ENCODE assay signal across 1 cellular context in genomic region chr1:43389326-43390313, GRCh38.
TF ChIP-seq lines count a peak whose summit lies in the region.

TSS of gene MED8 (minus strand) at chr1:43389800. CDS start at chr1:43389764, 36 bp downstream.
TSS of gene SZT2 (plus strand) at chr1:43389899. CDS start at chr1:43389969, 70 bp downstream.

TF ChIP-seq in HEK293, 187 proteins besides CTCF, POLR2A, EP300 and RAD21 (continued from another document and continues in another):
- 0 out of 2 replicates have a peak, but pooled peaks have one; percentile 19 for TF ChIP-seq PRDM4 (tag by site-specific recombination; IDR thresholded peaks at IDR 0.05)
- TF ChIP-seq ZSCAN23 (tag by site-specific recombination; IDR thresholded peaks at IDR 0.05), result no peak
- no peak for TF ChIP-seq ZBTB1 (tag by site-specific recombination; IDR thresholded peaks at IDR 0.05)
- TF ChIP-seq ZNF157 (tag by site-specific recombination; IDR thresholded peaks at IDR 0.05), result no peak
- TF ChIP-seq ZNF76 (tag by site-specific recombination; IDR thresholded peaks at IDR 0.05; ENCODE audit: borderline replicate concordance, low read depth), result peak; percentile 84
- no peak for TF ChIP-seq FEZF1 (tag by site-specific recombination; IDR thresholded peaks at IDR 0.05)
- TF ChIP-seq ZNF791 (tag by site-specific recombination; IDR thresholded peaks at IDR 0.05), result no peak
- TF ChIP-seq ZNF629 (tag by site-specific recombination; IDR thresholded peaks at IDR 0.05), result peak; percentile 78
- no peak for TF ChIP-seq IKZF3 (tag by site-specific recombination; IDR thresholded peaks at IDR 0.05)
- peak; percentile 97 for TF ChIP-seq SP3 (tag by site-specific recombination; IDR thresholded peaks at IDR 0.05)
- TF ChIP-seq PRDM2 (tag by site-specific recombination; IDR thresholded peaks at IDR 0.05; ENCODE audit: borderline replicate concordance), result no peak
- TF ChIP-seq ZNF548 (tag by site-specific recombination; IDR thresholded peaks at IDR 0.05), result no peak
- TF ChIP-seq ZNF837 (tag by site-specific recombination; IDR thresholded peaks at IDR 0.05), result no peak
- TF ChIP-seq SCRT1 (tag by site-specific recombination; IDR thresholded peaks at IDR 0.05; ENCODE audit: borderline replicate concordance), result peak; percentile 99
- TF ChIP-seq ZSCAN4 (tag by site-specific recombination; IDR thresholded peaks at IDR 0.05), result 0 out of 2 replicates have a peak, but pooled peaks have one; percentile 9
- TF ChIP-seq ZFP3 (tag by site-specific recombination; IDR thresholded peaks at IDR 0.05; ENCODE audit: low read depth), result no peak
- no peak for TF ChIP-seq ZNF26 (tag by site-specific recombination; IDR thresholded peaks at IDR 0.05)
- TF ChIP-seq KLF7 (tag by site-specific recombination; IDR thresholded peaks at IDR 0.05; ENCODE audit: borderline replicate concordance), result no peak
- TF ChIP-seq KLF8 (tag by site-specific recombination; IDR thresholded peaks at IDR 0.05), result peak; percentile 76; the same call in 1 of the 2 replicates
- no peak for TF ChIP-seq ZNF350 (tag by site-specific recombination; IDR thresholded peaks at IDR 0.05)
- no peak for TF ChIP-seq ZNF155 (tag by site-specific recombination; IDR thresholded peaks at IDR 0.05)
- peak; percentile 84 for TF ChIP-seq PRDM1 (tag by site-specific recombination; IDR thresholded peaks at IDR 0.05)
- TF ChIP-seq SCRT2 (tag by site-specific recombination; IDR thresholded peaks at IDR 0.05), result peak; percentile 100
- TF ChIP-seq ZFP41 (tag by site-specific recombination; IDR thresholded peaks at IDR 0.05; ENCODE audit: borderline replicate concordance), result no peak; the same call in 1 of the 2 replicates
- TF ChIP-seq ZNF830 (tag by site-specific recombination; IDR thresholded peaks at IDR 0.05; ENCODE audit: low read depth), result no peak
- TF ChIP-seq ZNF510 (tag by site-specific recombination; IDR thresholded peaks at IDR 0.05; ENCODE audit: insufficient replicate concordance), result no peak
- TF ChIP-seq ZBTB10 (tag by site-specific recombination; IDR thresholded peaks at IDR 0.05), result peak; percentile 21; the same call in 1 of the 2 replicates
- peak; percentile 69 for TF ChIP-seq ZBTB48 (tag by site-specific recombination; IDR thresholded peaks at IDR 0.05)
- peak; percentile 60 for TF ChIP-seq GLIS1 (tag by site-specific recombination; IDR thresholded peaks at IDR 0.05)
- TF ChIP-seq ZNF521 (tag by site-specific recombination; IDR thresholded peaks at IDR 0.05), result no peak
- TF ChIP-seq ZNF585B (tag by site-specific recombination; IDR thresholded peaks at IDR 0.05), result no peak
- no peak for TF ChIP-seq ZNF354C (tag by site-specific recombination; IDR thresholded peaks at IDR 0.05; ENCODE audit: borderline replicate concordance, low read depth)
- 0 out of 2 replicates have a peak, but pooled peaks have one; percentile 27 for TF ChIP-seq ZNF423 (tag by site-specific recombination; IDR thresholded peaks at IDR 0.05)
- TF ChIP-seq ZNF239 (tag by site-specific recombination; IDR thresholded peaks at IDR 0.05), result no peak
- no peak for TF ChIP-seq ZNF645 (tag by site-specific recombination; IDR thresholded peaks at IDR 0.05)
- TF ChIP-seq ZNF785 (tag by site-specific recombination; IDR thresholded peaks at IDR 0.05), result no peak
- no peak for TF ChIP-seq ZNF37A (tag by site-specific recombination; IDR thresholded peaks at IDR 0.05)
- TF ChIP-seq ZNF248 (tag by site-specific recombination; IDR thresholded peaks at IDR 0.05), result no peak
- TF ChIP-seq INSM2 (tag by site-specific recombination; IDR thresholded peaks at IDR 0.05), result no peak
- no peak for TF ChIP-seq ZNF140 (tag by site-specific recombination; IDR thresholded peaks at IDR 0.05)
- TF ChIP-seq ZNF677 (tag by site-specific recombination; IDR thresholded peaks at IDR 0.05), result no peak
- no peak for TF ChIP-seq ZBTB44 (tag by site-specific recombination; IDR thresholded peaks at IDR 0.05)
- TF ChIP-seq ZNF610 (tag by site-specific recombination; IDR thresholded peaks at IDR 0.05; ENCODE audit: borderline replicate concordance), result peak; percentile 80
